Comparison of ENCODE assay signal across 1 cellular context in the genomic region with DNA sequence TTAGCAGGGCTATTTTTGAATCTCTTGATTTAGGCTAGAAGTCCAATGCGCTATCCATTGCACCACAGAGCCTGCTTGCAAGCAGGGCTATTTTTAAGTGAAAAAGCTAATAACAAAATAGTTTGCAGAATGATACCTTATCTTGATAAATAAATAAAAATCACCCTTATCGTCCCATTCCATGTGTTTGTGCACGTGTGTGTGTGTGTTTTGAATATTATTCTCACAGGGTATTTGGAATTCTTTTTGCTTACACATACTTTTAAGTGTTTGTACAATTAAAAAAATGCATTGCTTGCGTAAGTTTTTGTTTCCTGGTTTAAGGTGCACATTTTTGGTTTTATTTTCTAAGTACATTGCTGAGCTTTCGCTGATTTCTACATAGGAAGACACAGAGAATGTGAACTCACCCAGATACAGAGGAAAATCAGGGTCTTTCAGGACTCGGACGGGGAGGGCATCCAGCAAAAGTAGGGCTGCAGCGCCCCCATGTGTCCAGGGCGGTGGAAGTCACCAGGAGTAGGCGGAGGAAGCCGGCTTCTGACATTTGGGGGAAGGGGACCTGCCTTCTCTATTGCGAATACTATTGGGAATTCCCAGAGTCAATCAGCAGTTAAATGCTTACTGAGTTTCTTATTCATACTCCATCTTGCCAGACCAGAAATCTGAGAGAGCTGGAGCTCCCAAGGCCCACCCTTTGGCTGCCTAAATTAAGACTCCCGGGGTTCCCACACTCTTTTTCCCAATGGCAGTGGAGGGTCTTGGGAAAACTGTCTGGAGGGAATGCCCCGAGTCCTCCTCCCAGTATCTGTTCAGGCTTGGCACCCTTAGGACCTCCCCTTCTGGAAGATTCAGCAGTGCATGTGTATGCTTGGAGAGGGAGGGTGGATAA.
TF ChIP-seq lines count a peak whose summit lies in the region.

No MANE protein-coding gene starts in this region.

TF ChIP-seq in K562, 482 proteins besides CTCF, POLR2A, EP300 and RAD21:
- no peak for TF ChIP-seq RHOXF2B (CRISPR knock-in tag; conservative IDR thresholded peaks at IDR 0.05)
- TF ChIP-seq SMC3 (conservative IDR thresholded peaks at IDR 0.05; ENCODE audit: insufficient read depth, low read depth, low read length): peak; percentile 79
- TF ChIP-seq DEAF1 (CRISPR knock-in tag; IDR thresholded peaks at IDR 0.05): peak; percentile 92
- no peak for TF ChIP-seq ADNP (tag; IDR thresholded peaks at IDR 0.05)
- TF ChIP-seq RUNX1 (IDR thresholded peaks at IDR 0.05; ENCODE audit: low read depth): no peak
- peak; percentile 31; the same call in 1 of the 2 replicates for TF ChIP-seq ZNF316 (IDR thresholded peaks at IDR 0.05)
- no peak for TF ChIP-seq GATA2 (CRISPR knock-in tag; IDR thresholded peaks at IDR 0.05)
- no peak for TF ChIP-seq NFE2L1 (tag; IDR thresholded peaks at IDR 0.05; ENCODE audit: borderline replicate concordance, low read depth)
- no peak for TF ChIP-seq CHD2 (IDR thresholded peaks at IDR 0.05; ENCODE audit: low read depth, low read length)
- TF ChIP-seq MAZ (CRISPR knock-in tag; conservative IDR thresholded peaks at IDR 0.05 in 1 of 2, IDR thresholded peaks at IDR 0.05 in 1 of 2): 0 out of 4 replicates have a peak, but pooled peaks have one; percentile 17 to 20
- no peak for TF ChIP-seq ZNF12 (CRISPR knock-in tag; IDR thresholded peaks at IDR 0.05)
- peak; percentile 90; the same call in 1 of the 2 replicates for TF ChIP-seq STAG1 (CRISPR knock-in tag; IDR thresholded peaks at IDR 0.05; ENCODE audit: borderline replicate concordance)
- TF ChIP-seq ZNF79 (CRISPR knock-in tag; IDR thresholded peaks at IDR 0.05; ENCODE audit: low read depth): no peak
- TF ChIP-seq ARID2 (IDR thresholded peaks at IDR 0.05): peak; percentile 55; the same call in 1 of the 2 replicates
- TF ChIP-seq CC2D1A (IDR thresholded peaks at IDR 0.05): peak; percentile 74; the same call in 1 of the 2 replicates
- TF ChIP-seq MNT (conservative IDR thresholded peaks at IDR 0.05): 0 out of 4 replicates have a peak, but pooled peaks of 1 of the 2 experiments have one; percentile 29
- peak; percentile 20; the same call in 1 of the 2 replicates for TF ChIP-seq C11orf30 (IDR thresholded peaks at IDR 0.05; ENCODE audit: low read depth)
- peak; percentile 56; the same call in 1 of the 2 replicates for TF ChIP-seq MAFG (tag; conservative IDR thresholded peaks at IDR 0.05)
- TF ChIP-seq CEBPG (CRISPR knock-in tag; IDR thresholded peaks at IDR 0.05): no peak
- peak in 1 of 2 experiments; percentile 33; a peak in 1 of 4 replicates for TF ChIP-seq CEBPG (tag; conservative IDR thresholded peaks at IDR 0.05 in 1 of 2, IDR thresholded peaks at IDR 0.05 in 1 of 2)
- TF ChIP-seq CEBPB (tag; IDR thresholded peaks at IDR 0.05): peak; percentile 42; the same call in 1 of the 2 replicates
- no peak for TF ChIP-seq ZC3H8 (IDR thresholded peaks at IDR 0.05)
- no peak for TF ChIP-seq NFIX (CRISPR knock-in tag; IDR thresholded peaks at IDR 0.05; ENCODE audit: low read depth)
